In the genomic region with DNA sequence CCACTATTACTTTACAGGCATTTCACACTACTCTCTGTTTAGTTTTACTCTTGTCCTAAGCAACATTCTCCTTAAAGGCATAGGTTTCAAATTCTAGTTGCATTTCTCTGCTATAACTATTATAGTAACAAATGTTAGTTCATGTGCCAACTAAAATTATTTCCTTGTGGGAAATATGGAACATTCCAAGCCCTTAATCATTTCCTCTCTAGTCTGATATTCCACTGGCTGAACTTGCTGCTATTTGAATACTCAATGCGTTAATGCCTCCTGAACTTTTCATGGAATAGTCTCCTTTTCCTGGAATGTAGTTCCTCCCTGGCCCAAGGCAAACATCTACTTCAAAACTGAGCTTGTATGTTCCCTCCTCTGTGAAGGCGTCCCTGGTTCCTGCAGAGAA, we compare ENCODE assay signal across 15 cellular contexts. TPM values are rescaled to one million over a fixed set of nuclear protein-coding genes. Genes with fewer than 3 reads are reported as not detected.
DNase-seq lines count a peak whose midpoint lies in the region; ATAC-seq and TF ChIP-seq lines count a peak whose summit lies in the region.
"Had no signal": no experiment of that assay in that cellular context is flagged by ENCODE, and none has a peak within 500 bp of the region (broad histone marks: within the 10 kb centered on the region; RNA-seq: fewer than 3 reads in every experiment).

No MANE protein-coding gene starts in this region.

- H3K4me1 ChIP-seq in heart left ventricle: peaks cover 0 to 23% (median 7%) of the 10 kb centered on the region in 12 donors
- peaks cover 13 to 23% (median 20%) of the 10 kb centered on the region in 3 donors for H3K4me1 ChIP-seq in skeletal muscle tissue (ENCODE audit: control insufficient read depth in 3 of 3, insufficient read depth in 3 of 3, low read length in 3 of 3)
- no peaks in the 10 kb centered on the region for H3K4me1 ChIP-seq in CD4-positive, alpha-beta memory T cell (ENCODE audit: insufficient read depth, low read length)

- peak overlapping the region in 1 of 7 donors; percentile 37 for H3K27ac Mint-ChIP-seq in CD4-positive, alpha-beta memory T cell
- H3K27ac Mint-ChIP-seq in activated CD4-positive, alpha-beta memory T cell treated with anti-CD3 and anti-CD28 coated beads, Interleukin-2, amount 10 ng/mL, durations not matched to agents 7 days and 5 days: no peak overlapping the region

- peaks cover 0 to 12% (median 3%) of the 10 kb centered on the region in 12 donors for H3K9me3 ChIP-seq in heart left ventricle
- H3K9me3 ChIP-seq in skeletal muscle tissue (ENCODE audit: control insufficient read depth in 3 of 3, low read length in 3 of 3): peaks cover 0 to 3% (median 1%) of the 10 kb centered on the region in 3 donors
- no peaks in the 10 kb centered on the region for H3K9me3 ChIP-seq in CD4-positive, alpha-beta memory T cell (ENCODE audit: control insufficient read depth in 1 of 2, low read length in 2 of 2)

- CTCF ChIA-PET in CD4-positive, alpha-beta memory T cell (lab: Charles Lee; ENCODE audit: partially characterized antibody): no interaction called here
- CTCF ChIA-PET in activated CD4-positive, alpha-beta memory T cell treated with anti-CD3 and anti-CD28 coated beads, Interleukin-2, amount 10 ng/mL, durations not matched to agents 7 days and 5 days (lab: Charles Lee): interaction anchor here (2.5 kb wide), 1 partner anchor 26 kb away, joined by 6 read pairs; no protein-coding TSS in a partner anchor

- intact Hi-C loops in heart left ventricle (cut with DNase I): no loop called here
- intact Hi-C loops in Right ventricle myocardium inferior (cut with DNase I): no loop called here
- intact Hi-C loops in CD4-positive, alpha-beta memory T cell (cut with micrococcal nuclease): no loop called here

- H3K27me3 Mint-ChIP-seq in CD4-positive, alpha-beta memory T cell: no peaks in the 10 kb centered on the region
- H3K27me3 Mint-ChIP-seq in activated CD4-positive, alpha-beta memory T cell treated with anti-CD3 and anti-CD28 coated beads, Interleukin-2, amount 10 ng/mL, durations not matched to agents 7 days and 5 days: no peaks in the 10 kb centered on the region

- H3K4me1 Mint-ChIP-seq in CD4-positive, alpha-beta memory T cell: peaks cover 16 to 28% (median 20%) of the 10 kb centered on the region in 4 donors
- peaks cover 8% of the 10 kb centered on the region for H3K4me1 Mint-ChIP-seq in activated CD4-positive, alpha-beta memory T cell treated with anti-CD3 and anti-CD28 coated beads, Interleukin-2, amount 10 ng/mL, durations not matched to agents 7 days and 5 days
- H3K4me1 Mint-ChIP-seq: neural crest cell had no signal

- H3K4me3 Mint-ChIP-seq in CD4-positive, alpha-beta memory T cell: no peak overlapping the region
- no peak overlapping the region for H3K4me3 Mint-ChIP-seq in activated CD4-positive, alpha-beta memory T cell treated with anti-CD3 and anti-CD28 coated beads, Interleukin-2, amount 10 ng/mL, durations not matched to agents 7 days and 5 days
- H3K4me3 Mint-ChIP-seq: neural crest cell had no signal

- TF ChIP-seq CTCF in heart left ventricle (IDR thresholded peaks at IDR 0.05): no peak

- ATAC-seq in heart left ventricle: peak in 3 of 4 donors; percentile 48 to 67 (median 56)
- no peak for ATAC-seq in Right ventricle myocardium inferior
- ATAC-seq in HG02973 (IDR thresholded peaks at IDR 0.05; ENCODE audit: unreplicated experiment): no peak

- H3K27me3 ChIP-seq in heart left ventricle (no peaks in the 10 kb centered on the region), skeletal muscle tissue (ENCODE audit: control insufficient read depth in 3 of 3, insufficient read depth in 3 of 3, low read length in 3 of 3) (no peaks in the 10 kb centered on the region)
- H3K27me3 ChIP-seq in CD4-positive, alpha-beta memory T cell (ENCODE audit: insufficient read depth, low read length): no peaks in the 10 kb centered on the region
- H3K27me3 ChIP-seq: upper lobe of left lung had no signal

- H3K9ac ChIP-seq in skeletal muscle tissue (ENCODE audit: low read depth in 1 of 3, low read length in 3 of 3): no peak overlapping the region

- DNase-seq in heart left ventricle (peak in 1 of 5 donors; percentile 15), Right ventricle myocardium inferior (ENCODE audit: missing footprints) (no peak), astrocyte of the hippocampus (ENCODE audit: low read depth, low spot score) (peak; percentile 17), glomerular endothelial cell (ENCODE audit: extremely low read depth, low read depth, low spot score) (peak; percentile 78)
- DNase-seq in CD4-positive, alpha-beta memory T cell: no peak
- no peak for DNase-seq in activated CD4-positive, alpha-beta memory T cell treated with anti-CD3 and anti-CD28 coated beads, Interleukin-2, amount 10 ng/mL, durations not matched to agents 7 days and 5 days
- DNase-seq: activated CD8-positive, alpha-beta memory T cell treated with anti-CD3 and anti-CD28 coated beads, Interleukin-2, amount 50 U/mL, for 4 hours; islet precursor cell; NCI-H1105 treated with DMSO at 0.1 percent for 48 hours; NCI-H524 treated with DMSO at 0.1 percent for 48 hours; SIG-M5; upper lobe of left lung had no signal

- peaks cover 44 to 66% of the 10 kb centered on the region in 2 donors for H3K36me3 Mint-ChIP-seq in CD4-positive, alpha-beta memory T cell
- peaks cover 48% of the 10 kb centered on the region for H3K36me3 Mint-ChIP-seq in activated CD4-positive, alpha-beta memory T cell treated with anti-CD3 and anti-CD28 coated beads, Interleukin-2, amount 10 ng/mL, durations not matched to agents 7 days and 5 days (ENCODE audit: low read depth)

- no peak for TF ChIP-seq POLR2A in heart left ventricle (IDR thresholded peaks at IDR 0.05)

- H3K9me3 Mint-ChIP-seq in CD4-positive, alpha-beta memory T cell: peaks cover 0 to 6% (median 2%) of the 10 kb centered on the region in 8 donors
- peaks cover 12% of the 10 kb centered on the region for H3K9me3 Mint-ChIP-seq in activated CD4-positive, alpha-beta memory T cell treated with anti-CD3 and anti-CD28 coated beads, Interleukin-2, amount 10 ng/mL, durations not matched to agents 7 days and 5 days

- H3K27ac ChIP-seq in heart left ventricle (peak overlapping the region in 4 of 12 donors; percentile 24 to 67 (median 44)), skeletal muscle tissue (ENCODE audit: low read depth, low read length) (peak overlapping the region; percentile 6)
- no peak overlapping the region for H3K27ac ChIP-seq in CD4-positive, alpha-beta memory T cell (ENCODE audit: low read depth, low read length)
- H3K27ac ChIP-seq: upper lobe of left lung had no signal

- H3K4me3 ChIP-seq in heart left ventricle: no peak overlapping the region
- H3K4me3 ChIP-seq in skeletal muscle tissue (ENCODE audit: low read length in 3 of 3): peak overlapping the region in 1 of 3 donors; percentile 44
- H3K4me3 ChIP-seq in CD4-positive, alpha-beta memory T cell (ENCODE audit: low read length in 2 of 2): no peak overlapping the region
- H3K4me3 ChIP-seq: upper lobe of left lung had no signal

- 36 to 62% (median 41%) methylated on average over 2 of the region's 2 CpGs for WGBS in heart left ventricle, 4 donors

- POLR2A ChIA-PET in CD4-positive, alpha-beta memory T cell (lab: Charles Lee; ENCODE audit: partially characterized antibody): no interaction called here
- POLR2A ChIA-PET in activated CD4-positive, alpha-beta memory T cell treated with anti-CD3 and anti-CD28 coated beads, Interleukin-2, amount 10 ng/mL, durations not matched to agents 7 days and 5 days (lab: Charles Lee): no interaction called here

- H3K36me3 ChIP-seq in heart left ventricle (peaks cover 0 to 16% (median 0%) of the 10 kb centered on the region in 9 donors), skeletal muscle tissue (ENCODE audit: control insufficient read depth in 3 of 3, insufficient read depth in 3 of 3, low read length in 3 of 3) (no peaks in the 10 kb centered on the region)
- no peaks in the 10 kb centered on the region for H3K36me3 ChIP-seq in CD4-positive, alpha-beta memory T cell (ENCODE audit: insufficient read depth, low read length)
- H3K36me3 ChIP-seq: upper lobe of left lung had no signal

RNA-seq across cellular contexts. Expression of gene TBX19, which starts 19.3 kb away (rescaled TPM):
- total RNA-seq in heart left ventricle (1 to 10 TPM in 1 of 9 donors, under 1 TPM in 7, not detected in 1; 0.19 to 1.3 (median 0.34) TPM), Right ventricle myocardium inferior (0.43 TPM), glomerular endothelial cell (1.1 and 1.2 TPM in 2 replicates), skeletal muscle tissue (1.0 TPM)
- polyA plus RNA-seq in heart left ventricle: under 1 TPM; 0.21 to 0.34 TPM
- 1 to 10 TPM; 3.6 to 4.3 TPM for total RNA-seq in CD4-positive, alpha-beta memory T cell
- 1 to 10 TPM; 1.3 to 2.5 TPM for polyA plus RNA-seq in CD4-positive, alpha-beta memory T cell
- total RNA-seq in activated CD4-positive, alpha-beta memory T cell treated with anti-CD3 and anti-CD28 coated beads, Interleukin-2, amount 10 ng/mL, durations not matched to agents 7 days and 5 days: 1 to 10 TPM; 2.4 TPM

RNA-seq across cellular contexts. Expression of gene SFT2D2, which starts 35.6 kb away (rescaled TPM):
- total RNA-seq in heart left ventricle (10 to 100 TPM; 12.5 to 48.7 (median 16.3) TPM), Right ventricle myocardium inferior (16.9 TPM), glomerular endothelial cell (42.9 and 52.1 TPM in 2 replicates), skeletal muscle tissue (18.8 TPM)
- polyA plus RNA-seq in heart left ventricle: 1 to 10 TPM; 2.7 to 6.1 TPM
- total RNA-seq in CD4-positive, alpha-beta memory T cell: 10 to 100 TPM; 61.7 to 63.2 TPM
- polyA plus RNA-seq in CD4-positive, alpha-beta memory T cell: 10 to 100 TPM; 13.6 to 40.8 TPM
- 10 to 100 TPM; 65.6 to 72.1 TPM for total RNA-seq in activated CD4-positive, alpha-beta memory T cell treated with anti-CD3 and anti-CD28 coated beads, Interleukin-2, amount 10 ng/mL, durations not matched to agents 7 days and 5 days

Comparison
In these comparisons a context has a peak if more than half of its experiments do, and no peak if none do; other contexts are left out.
1. ATAC-seq: peak in heart left ventricle (3 of 4); none in Right ventricle myocardium inferior (single experiment) and HG02973 (single experiment).
2. DNase-seq: peak in astrocyte of the hippocampus (single experiment) and glomerular endothelial cell (single experiment); none in Right ventricle myocardium inferior (single experiment), CD4-positive, alpha-beta memory T cell (0 of 5) and activated CD4-positive, alpha-beta memory T cell treated with anti-CD3 and anti-CD28 coated beads, Interleukin-2, amount 10 ng/mL, durations not matched to agents 7 days and 5 days (single experiment).